ENCODE assay signal across 9 cellular contexts in genomic region chr1:59007820-59008598, GRCh38.
DNase-seq lines count a peak whose midpoint lies in the region; ATAC-seq, FAIRE-seq and TF ChIP-seq lines count a peak whose summit lies in the region.
"Had no signal": no experiment of that assay in that cellular context is flagged by ENCODE, and none has a peak within 500 bp of the region (broad histone marks: within the 10 kb centered on the region; RNA-seq: fewer than 3 reads in every experiment).

No MANE protein-coding gene starts in this region.

- FAIRE-seq in D721Med (lab: Jason Lieb, UNC), result no peak
- FAIRE-seq: A549 had no signal

- DNase-seq in NOMO-1 treated with DMSO at 0.1 percent for 48 hours (lab: John Stamatoyannopoulos, UW; ENCODE audit: unreplicated experiment) (peak; percentile 36), NOMO-1 treated with dmso at 0.1 percent for 144 hours (lab: John Stamatoyannopoulos, UW; ENCODE audit: unreplicated experiment) (no peak), astrocyte of the hippocampus (ENCODE audit: low read depth, low spot score) (peak; percentile 76), D721Med (ENCODE audit: insufficient read length, low spot score) (no peak), HuH-7 (ENCODE audit: low spot score) (no peak)
- DNase-seq in stimulated activated CD8-positive, alpha-beta memory T cell treated with anti-CD3 and anti-CD28 coated beads, Interleukin-4, amount 100 ng/mL, for 48 hours, result peak; percentile 53

- no peak for TF ChIP-seq CTCF in D721Med (IDR thresholded peaks at IDR 0.05; ENCODE audit: insufficient read depth, missing control alignments)

- ATAC-seq in HG03103 (IDR thresholded peaks at IDR 0.05; ENCODE audit: low read depth, unreplicated experiment), result peak; percentile 45
- no peak for ATAC-seq in esophagus mucosa

Comparison
In these comparisons a context has a peak if more than half of its experiments do, and no peak if none do; other contexts are left out.
1. DNase-seq: peak in NOMO-1 treated with DMSO at 0.1 percent for 48 hours (single experiment), astrocyte of the hippocampus (single experiment) and stimulated activated CD8-positive, alpha-beta memory T cell treated with anti-CD3 and anti-CD28 coated beads, Interleukin-4, amount 100 ng/mL, for 48 hours (single experiment); none in NOMO-1 treated with dmso at 0.1 percent for 144 hours (single experiment), D721Med (single experiment) and HuH-7 (single experiment).